11 cellular contexts compared by ENCODE assay signal in genomic region chr10:625335-625699, GRCh38.
A peak's percentile ranks its signal among the peaks of the same experiment; 100 is the strongest.
DNase-seq lines count a peak whose midpoint lies in the region; ATAC-seq and TF ChIP-seq lines count a peak whose summit lies in the region.
"Had no signal": no experiment of that assay in that cellular context is flagged by ENCODE, and none has a peak within 500 bp of the region (broad histone marks: within the 10 kb centered on the region; RNA-seq: fewer than 3 reads in every experiment).

No MANE protein-coding gene starts in this region.

- H2AK5ac ChIP-seq in neuronal stem cell (ENCODE audit: low read depth, low read length), result no peak overlapping the region

- H2AFZ ChIP-seq in neuronal stem cell (ENCODE audit: low read length), result peak overlapping the region; percentile 26

- H3K36me3 ChIP-seq in neuronal stem cell (replicated peaks in 1 of 2; ENCODE audit: control insufficient read depth in 2 of 2, insufficient read depth in 2 of 2, low read length in 2 of 2) (peaks cover 9 to 32% of the 10 kb centered on the region in 2 donors), vagina (no peaks in the 10 kb centered on the region)

- H2BK15ac ChIP-seq in neuronal stem cell (ENCODE audit: low read length), result no peak overlapping the region

- CTCF ChIA-PET in HEK293T (lab: Yijun Ruan, JAX) (interaction anchor here (0.7 kb wide), 1 partner anchor 18 kb away, joined by 4 read pairs; no protein-coding TSS in a partner anchor), GM10248 (lab: Yijun Ruan, JAX) (interaction anchor here (1.2 kb wide), 1 partner anchor 8 kb away, joined by 3 read pairs; no protein-coding TSS in a partner anchor)

- no peak overlapping the region for H3K23ac ChIP-seq in neuronal stem cell (ENCODE audit: low read depth, low read length, poor library complexity)

- H3K4me2 ChIP-seq in neuronal stem cell (ENCODE audit: insufficient read depth, low read length, poor library complexity, severe bottlenecking), result no peak overlapping the region

- no peaks in the 10 kb centered on the region for H3K27me3 ChIP-seq in neuronal stem cell (ENCODE audit: control insufficient read depth in 3 of 3, insufficient read depth in 3 of 3, low read depth in 1 of 3, low read length in 3 of 3)
- no peaks in the 10 kb centered on the region for H3K27me3 ChIP-seq in vagina

- H2BK120ac ChIP-seq in neuronal stem cell (ENCODE audit: low read depth, low read length), result no peak overlapping the region

- ATAC-seq in Right ventricle myocardium superior (ENCODE audit: poor library complexity), result peak; percentile 87
- ATAC-seq: activated CD8-positive, alpha-beta T cell treated with anti-CD3 and anti-CD28 coated beads for 36 hours; HCT116 had no signal

- peaks cover 29 to 38% of the 10 kb centered on the region in 2 donors for H3K4me1 ChIP-seq in neuronal stem cell (ENCODE audit: control insufficient read depth in 2 of 2, insufficient read depth in 1 of 2, low read depth in 1 of 2, low read length in 2 of 2)
- H3K4me1 ChIP-seq in vagina, result peaks cover 45% of the 10 kb centered on the region

- H3K9me3 ChIP-seq in neuronal stem cell (replicated peaks in 1 of 2; ENCODE audit: control insufficient read depth in 2 of 2, insufficient read depth in 1 of 2, low read depth in 1 of 2, low read length in 2 of 2) (peaks cover 0 to 1% of the 10 kb centered on the region in 2 donors), vagina (no peaks in the 10 kb centered on the region)

- WGBS in neuronal stem cell (ENCODE audit: extremely low coverage in 2 of 2, insufficient read length in 2 of 2, insufficient replicate concordance in 1 of 2), 2 donors, result no CpG with 5 or more reads among the region's 17 CpGs

- H3K27ac ChIP-seq in neuronal stem cell (replicated peaks; ENCODE audit: low read length) (peak overlapping the region; percentile 51), vagina (peak overlapping the region; percentile 72)

- H3K9ac ChIP-seq in neuronal stem cell (ENCODE audit: low read depth, low read length, poor library complexity), result no peak overlapping the region

- H3K79me1 ChIP-seq in neuronal stem cell (ENCODE audit: low read depth, low read length), result peaks cover 28% of the 10 kb centered on the region

- TF ChIP-seq CTCF in vagina (IDR thresholded peaks at IDR 0.05) (no peak), GM10248 (IDR thresholded peaks at IDR 0.05; ENCODE audit: control extremely low read depth, extremely low read depth, low read depth, missing control alignments) (no peak)

- H3K4me3 ChIP-seq in neuronal stem cell (ENCODE audit: low read length in 2 of 2), result peak overlapping the region in 1 of 2 donors; percentile 25
- H3K4me3 ChIP-seq in vagina, result peak overlapping the region; percentile 11 to 18

- no peak overlapping the region for H2BK12ac ChIP-seq in neuronal stem cell (ENCODE audit: low read length)

- DNase-seq in NCI-H146 (lab: John Stamatoyannopoulos, UW) (peak; percentile 71), NCI-H146 treated with DMSO at 0.1 percent for 48 hours (lab: John Stamatoyannopoulos, UW; ENCODE audit: unreplicated experiment) (no peak), Right ventricle myocardium superior (peak; percentile 81), neuronal stem cell (ENCODE audit: low spot score) (no peak), vagina (ENCODE audit: extremely low spot score in 2 of 2) (no peak), HEK293T (ENCODE audit: extremely low spot score) (no peak), GM10248 (ENCODE audit: extremely low spot score) (no peak), NCI-H1417 treated with DMSO at 0.1 percent for 48 hours (lab: John Stamatoyannopoulos, UW) (no peak)
- DNase-seq: 8988T; activated CD8-positive, alpha-beta T cell treated with anti-CD3 and anti-CD28 coated beads for 36 hours had no signal

- H4K8ac ChIP-seq in neuronal stem cell (ENCODE audit: low read depth, low read length), result no peak overlapping the region

- no peak overlapping the region for H3K4ac ChIP-seq in neuronal stem cell (ENCODE audit: low read length)

- H3K18ac ChIP-seq in neuronal stem cell (ENCODE audit: low read length), result peak overlapping the region; percentile 68

- H2BK5ac ChIP-seq in neuronal stem cell (ENCODE audit: low read length), result no peak overlapping the region

- peak overlapping the region; percentile 65 for H3K14ac ChIP-seq in neuronal stem cell (ENCODE audit: low read length)

- no peak overlapping the region for H4K91ac ChIP-seq in neuronal stem cell (ENCODE audit: low read depth, low read length, poor library complexity)

- POLR2A ChIA-PET in HEK293T (lab: Yijun Ruan, JAX), result interaction anchor here (1.3 kb wide), 1 partner anchor 9 kb away, joined by 3 read pairs; no protein-coding TSS in a partner anchor
- POLR2A ChIA-PET in GM10248 (lab: Yijun Ruan, JAX), result no interaction called here

- intact Hi-C loops in Right ventricle myocardium superior (cut with DNase I) (no loop called here), vagina (cut with DNase I) (no loop called here)

- TF ChIP-seq POLR2A in vagina (IDR thresholded peaks at IDR 0.05), result no peak

TF ChIP-seq in HEK293T, 16 proteins besides CTCF, POLR2A, EP300 and RAD21:
- TF ChIP-seq FOXK2 (IDR thresholded peaks at IDR 0.05) (no peak), L3MBTL2 (conservative IDR thresholded peaks at IDR 0.05) (no peak), SUZ12 (IDR thresholded peaks at IDR 0.05) (no peak), ZNF384 (IDR thresholded peaks at IDR 0.05) (no peak), PKNOX1 (IDR thresholded peaks at IDR 0.05) (no peak), HDGF (IDR thresholded peaks at IDR 0.05; ENCODE audit: borderline replicate concordance) (no peak), BHLHE40 (IDR thresholded peaks at IDR 0.05; ENCODE audit: borderline replicate concordance) (no peak), FOXA1 (IDR thresholded peaks at IDR 0.05) (no peak), SP1 (IDR thresholded peaks at IDR 0.05) (no peak), FOXM1 (IDR thresholded peaks at IDR 0.05; ENCODE audit: borderline replicate concordance) (no peak)

Comparison
In these comparisons a context has a peak if more than half of its experiments do, and no peak if none do; other contexts are left out.
1. DNase-seq: peak in NCI-H146 (single experiment) and Right ventricle myocardium superior (single experiment); none in NCI-H146 treated with DMSO at 0.1 percent for 48 hours (single experiment), neuronal stem cell (single experiment), vagina (0 of 2), HEK293T (single experiment), GM10248 (single experiment) and NCI-H1417 treated with DMSO at 0.1 percent for 48 hours (single experiment).